Comparison of ENCODE assay signal across 1 cellular context in genomic region chr3:48623851-48624547, GRCh38.
TF ChIP-seq lines count a peak whose summit lies in the region.

No MANE protein-coding gene starts in this region.

TF ChIP-seq in IMR-90, 13 proteins besides CTCF, POLR2A, EP300 and RAD21:
- TF ChIP-seq ELK1 (IDR thresholded peaks at IDR 0.05; ENCODE audit: borderline replicate concordance, low read depth, low read length) (no peak), FOS (IDR thresholded peaks at IDR 0.05; ENCODE audit: low read depth, low read length) (no peak), RFX5 (IDR thresholded peaks at IDR 0.05; ENCODE audit: low read depth, low read length) (no peak), CHD1 (IDR thresholded peaks at IDR 0.05; ENCODE audit: low read depth, low read length) (no peak), USF2 (IDR thresholded peaks at IDR 0.05; ENCODE audit: low read depth, low read length) (no peak), NFE2L2 (IDR thresholded peaks at IDR 0.05; ENCODE audit: low read depth, low read length) (no peak), BHLHE40 (IDR thresholded peaks at IDR 0.05; ENCODE audit: low read depth, low read length) (no peak), SMC3 (IDR thresholded peaks at IDR 0.05; ENCODE audit: low read depth, low read length) (no peak), MAZ (IDR thresholded peaks at IDR 0.05; ENCODE audit: borderline replicate concordance, low read depth, low read length) (no peak), MXI1 (IDR thresholded peaks at IDR 0.05; ENCODE audit: borderline replicate concordance, low read depth, low read length) (no peak), CEBPB (IDR thresholded peaks at IDR 0.05; ENCODE audit: low read depth, low read length) (no peak), RCOR1 (IDR thresholded peaks at IDR 0.05; ENCODE audit: insufficient replicate concordance, low read length) (no peak), MAFK (IDR thresholded peaks at IDR 0.05; ENCODE audit: low read depth, low read length) (no peak)
